In the genomic region with DNA sequence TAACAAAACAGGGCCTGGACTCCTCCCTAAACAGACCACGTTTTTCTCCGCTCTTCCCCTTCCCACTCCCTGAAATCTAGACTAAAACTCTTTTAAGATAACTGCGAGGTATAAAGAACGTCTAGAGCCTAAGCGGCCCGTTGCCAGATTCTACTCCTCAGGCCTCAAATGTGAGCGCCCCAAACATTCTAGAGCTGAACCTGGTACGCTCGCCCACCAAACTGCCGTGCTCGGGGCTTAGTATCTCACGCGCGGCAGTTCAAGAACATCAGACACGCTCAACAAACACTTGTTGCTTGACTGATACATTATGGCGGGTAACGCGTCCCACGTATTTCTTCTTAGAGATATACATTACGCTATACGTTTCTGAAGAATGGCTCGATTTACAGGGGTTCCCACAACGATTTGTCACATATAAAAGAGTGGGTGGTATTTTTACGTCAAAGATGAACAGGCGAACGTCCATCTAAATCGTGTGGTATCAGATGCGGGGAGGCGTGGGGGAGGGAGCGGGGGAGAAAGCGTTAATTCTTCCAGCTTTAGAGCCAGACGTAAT, we compare ENCODE assay signal across 8 cellular contexts. TPM values are rescaled to one million over a fixed set of nuclear protein-coding genes. Genes with fewer than 3 reads are reported as not detected.
DNase-seq lines count a peak whose midpoint lies in the region; ATAC-seq and TF ChIP-seq lines count a peak whose summit lies in the region.

No MANE protein-coding gene starts in this region.

- ATAC-seq in GM21515 (IDR thresholded peaks at IDR 0.05; ENCODE audit: unreplicated experiment) (peak; percentile 0), naive B cell (ENCODE audit: low read depth in 2 of 2) (peak; percentile 7 to 17)

- no peaks in the 10 kb centered on the region for H3K36me3 Mint-ChIP-seq in naive B cell

- no peak for TF ChIP-seq CTCF in AG10803 (conservative IDR thresholded peaks at IDR 0.05; ENCODE audit: low read length)

- H3K27me3 Mint-ChIP-seq in naive B cell: no peaks in the 10 kb centered on the region

- peak overlapping the region; percentile 95 to 99 (median 97) for H3K4me3 Mint-ChIP-seq in naive B cell

- DNase-seq in AG10803 (ENCODE audit: low read depth) (peak; percentile 15), NCI-H526 (lab: John Stamatoyannopoulos, UW) (peak; percentile 59 to 73), erythroblast (lab: John Stamatoyannopoulos, UW) (peak; percentile 77 to 85), naive B cell (peak; percentile 40), superior temporal gyrus (ENCODE audit: extremely low spot score) (peak; percentile 69), T1000 (lab: John Stamatoyannopoulos, UW) (no peak)
- DNase-seq in activated CD8-positive, alpha-beta memory T cell treated with anti-CD3 and anti-CD28 coated beads, Interleukin-2, amount 50 U/mL, for 48 hours: peak; percentile 74

- peak overlapping the region; percentile 95 to 99 (median 97) for H3K27ac Mint-ChIP-seq in naive B cell

- H3K4me3 ChIP-seq in AG10803 (ENCODE audit: low read length): peak overlapping the region; percentile 85

- H3K4me1 Mint-ChIP-seq in naive B cell: peaks cover 24 to 55% (median 47%) of the 10 kb centered on the region in 3 donors

- H3K9me3 Mint-ChIP-seq in naive B cell: no peaks in the 10 kb centered on the region

- peak; percentile 9 for TF ChIP-seq POLR2A in erythroblast (IDR thresholded peaks at IDR 0.05; ENCODE audit: low read length)

RNA-seq across cellular contexts. Expression of a gene that starts 0.6 kb away (rescaled TPM):
- polyA plus RNA-seq in naive B cell (ENCODE audit: low read depth in 6 of 6): 100 to 1,000 TPM in 1 of 6 donors, 10 to 100 TPM in 5; 28.8 to 107 (median 80.0) TPM

RNA-seq across cellular contexts. Expression of a gene that starts 0.8 kb away (rescaled TPM):
- 10 to 100 TPM; 22.5 to 39.9 (median 26.9) TPM for polyA plus RNA-seq in naive B cell (ENCODE audit: low read depth in 6 of 6)

RNA-seq across cellular contexts. Expression of a gene that starts 21.4 kb away (rescaled TPM):
- polyA plus RNA-seq in naive B cell (ENCODE audit: low read depth in 6 of 6): 10 to 100 TPM; 51.5 to 84.4 (median 60.3) TPM

RNA-seq across cellular contexts. Expression of a gene that starts 25.6 kb away (rescaled TPM):
- polyA plus RNA-seq in naive B cell (ENCODE audit: low read depth in 6 of 6): 10 to 100 TPM in 5 of 6 donors, 1 to 10 TPM in 1; 7.9 to 21.5 (median 17.9) TPM
